Comparison of ENCODE assay signal across 24 cellular contexts in the genomic region with DNA sequence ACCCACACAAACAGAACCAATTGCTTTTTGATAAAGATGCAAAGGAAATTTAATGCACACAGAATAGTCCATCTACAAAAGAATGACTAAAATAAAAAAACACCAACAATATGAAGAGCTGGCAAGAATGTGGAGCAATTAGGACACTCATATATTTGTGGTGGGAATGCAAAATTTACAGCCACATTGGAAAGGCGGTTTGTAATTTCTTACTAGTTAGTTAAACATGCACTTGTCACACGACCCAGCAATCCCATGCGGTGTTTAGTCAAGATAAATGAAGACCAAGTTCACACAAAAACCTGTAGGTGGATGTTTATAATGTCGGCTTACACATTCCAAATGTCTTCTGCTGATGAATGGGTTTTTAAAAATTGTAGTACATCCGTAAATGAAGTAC. TPM values are rescaled to one million over a fixed set of nuclear protein-coding genes. Genes with fewer than 3 reads are reported as not detected.
"Had no signal": no experiment of that assay in that cellular context is flagged by ENCODE, and none has a peak within 500 bp of the region (broad histone marks: within the 10 kb centered on the region; RNA-seq: fewer than 3 reads in every experiment).

No MANE protein-coding gene starts in this region.

- H3K27ac ChIP-seq: SJSA1 had no signal

- H3K36me3 Mint-ChIP-seq: activated CD4-positive, alpha-beta memory T cell treated with anti-CD3 and anti-CD28 coated beads for 36 hours; activated naive CD8-positive, alpha-beta T cell had no signal

- H3K9me3 Mint-ChIP-seq: activated B cell treated with CpG ODN at 0.5 μM for 24 hours; activated CD4-positive, alpha-beta memory T cell treated with anti-CD3 and anti-CD28 coated beads for 36 hours; activated CD4-positive, alpha-beta T cell treated with anti-CD3 and anti-CD28 coated beads, Interleukin-2, amount 10 ng/mL, durations not matched to agents 7 days and 5 days; activated naive CD4-positive, alpha-beta T cell treated with anti-CD3 and anti-CD28 coated beads for 36 hours; activated T-helper 17 cell treated with anti-CD3 and anti-CD28 coated beads, Interleukin-2, amount 50 U/mL, for 72 hours; T-helper 1 cell treated with Interleukin-12 subunit alpha and Interleukin-12 subunit beta and Interleukin-4 antibody, amounts not matched to agents 30 μg/mL and 1 μg/mL, for 36 hours had no signal

- H3K4me1 Mint-ChIP-seq: activated B cell treated with CpG ODN at 0.5 μM for 24 hours; activated T-helper 17 cell treated with anti-CD3 and anti-CD28 coated beads, Interleukin-2, amount 50 U/mL, for 72 hours had no signal

- H3K4me3 ChIP-seq: SJSA1 had no signal

- H3K27ac Mint-ChIP-seq: activated B cell treated with CpG ODN at 0.5 μM for 24 hours; activated CD4-positive, alpha-beta memory T cell treated with anti-CD3 and anti-CD28 coated beads for 36 hours; activated CD4-positive, alpha-beta T cell treated with anti-CD3 and anti-CD28 coated beads, Interleukin-2, amount 10 ng/mL, durations not matched to agents 7 days and 5 days; activated naive CD4-positive, alpha-beta T cell treated with anti-CD3 and anti-CD28 coated beads for 36 hours; activated naive CD8-positive, alpha-beta T cell; activated T-helper 17 cell treated with anti-CD3 and anti-CD28 coated beads, Interleukin-2, amount 50 U/mL, for 72 hours; T-helper 1 cell treated with Interleukin-12 subunit alpha and Interleukin-12 subunit beta and Interleukin-4 antibody, amounts not matched to agents 30 μg/mL and 1 μg/mL, for 36 hours had no signal

- H3K4me3 Mint-ChIP-seq: activated B cell treated with CpG ODN at 0.5 μM for 24 hours; activated CD4-positive, alpha-beta memory T cell treated with anti-CD3 and anti-CD28 coated beads for 36 hours; activated CD4-positive, alpha-beta T cell treated with anti-CD3 and anti-CD28 coated beads, Interleukin-2, amount 10 ng/mL, durations not matched to agents 7 days and 5 days; activated naive CD4-positive, alpha-beta T cell treated with anti-CD3 and anti-CD28 coated beads for 36 hours; activated naive CD8-positive, alpha-beta T cell; activated T-helper 17 cell treated with anti-CD3 and anti-CD28 coated beads, Interleukin-2, amount 50 U/mL, for 72 hours; T-helper 1 cell treated with Interleukin-12 subunit alpha and Interleukin-12 subunit beta and Interleukin-4 antibody, amounts not matched to agents 30 μg/mL and 1 μg/mL, for 36 hours had no signal

- DNase-seq: activated B cell treated with CpG ODN at 0.5 μM for 24 hours; activated CD4-positive, alpha-beta memory T cell treated with anti-CD3 and anti-CD28 coated beads for 36 hours; activated CD4-positive, alpha-beta T cell treated with anti-CD3 and anti-CD28 coated beads for 1 hour; activated CD4-positive, alpha-beta T cell treated with anti-CD3 and anti-CD28 coated beads, Interleukin-2, amount 10 ng/mL, durations not matched to agents 7 days and 5 days; activated CD8-positive, alpha-beta memory T cell treated with anti-CD3 and anti-CD28 coated beads for 24 hours; activated gamma-delta T cell; activated naive CD4-positive, alpha-beta T cell treated with anti-CD3 and anti-CD28 coated beads for 36 hours; activated T-cell treated with anti-CD3 and anti-CD28 coated beads, Interleukin-2, amount 50 U/mL, for 48 hours; central memory CD4-positive, alpha-beta T cell; Kasumi-1; KBM-7; NCI-H1105 treated with DMSO at 0.1 percent for 48 hours; NCI-H1436 treated with DMSO at 0.1 percent for 48 hours; NCI-H187; NCI-H2081; NCI-H510A treated with DMSO at 0.1 percent for 48 hours; NCI-H69; PC-3; SHP77 had no signal

- H3K36me3 ChIP-seq: SJSA1 had no signal

- ATAC-seq: activated T-helper 17 cell treated with anti-CD3 and anti-CD28 coated beads, Interleukin-2, amount 50 U/mL, for 72 hours; PC-3; SK-N-SH treated with all-trans-retinoic acid at 6 μM for 48 hours had no signal

- H3K9me3 ChIP-seq: SJSA1 had no signal

RNA-seq across cellular contexts. Expression of a gene that starts 5.3 kb away (rescaled TPM):
- total RNA-seq: activated B cell treated with CpG ODN at 0.5 μM for 24 hours had no signal
